Comparison of ENCODE assay signal across 28 cellular contexts in genomic region chr20:51322164-51322707, GRCh38.
"Had no signal": no experiment of that assay in that cellular context is flagged by ENCODE, and none has a peak within 500 bp of the region (broad histone marks: within the 10 kb centered on the region; RNA-seq: fewer than 3 reads in every experiment).

No MANE protein-coding gene starts in this region.

- H3K27me3 ChIP-seq: adrenal gland, ascending aorta, testis, uterus had no signal

- DNase-seq: activated B cell treated with CpG ODN at 0.5 μM for 24 hours; activated CD4-positive, alpha-beta T cell treated with anti-CD3 and anti-CD28 coated beads for 36 hours; activated CD4-positive, alpha-beta T cell treated with anti-CD3 and anti-CD28 coated beads, Interleukin-2, amount 50 U/mL, for 4 hours; activated CD8-positive, alpha-beta memory T cell treated with anti-CD3 and anti-CD28 coated beads for 24 hours; activated CD8-positive, alpha-beta memory T cell treated with anti-CD3 and anti-CD28 coated beads, Interleukin-2, amount 50 U/mL, for 4 hours; activated T-cell treated with anti-CD3 and anti-CD28 coated beads, Interleukin-2, amount 50 U/mL, for 24 hours; adrenal gland; central memory CD4-positive, alpha-beta T cell; effector memory CD8-positive, alpha-beta T cell; hippocampal formation; left colon; naive thymus-derived CD8-positive, alpha-beta T cell; retina; spleen; stimulated activated CD4-positive, alpha-beta T cell treated with anti-CD3 and anti-CD28 coated beads, Interleukin-4, amount 100 ng/mL, for 1 hour; stimulated activated naive CD4-positive, alpha-beta T cell; T1000; testis; trophoblast cell; uterus had no signal

- H3K27ac Mint-ChIP-seq: activated B cell treated with CpG ODN at 0.5 μM for 24 hours; activated CD4-positive, alpha-beta T cell treated with anti-CD3 and anti-CD28 coated beads for 36 hours; activated naive CD8-positive, alpha-beta T cell; activated T-cell treated with anti-CD3 and anti-CD28 coated beads, Interleukin-2, amount 50 U/mL, for 24 hours; activated T-helper 17 cell treated with anti-CD3 and anti-CD28 coated beads, Interleukin-2, amount 50 U/mL, for 72 hours; effector memory CD8-positive, alpha-beta T cell; naive thymus-derived CD8-positive, alpha-beta T cell; T-helper 1 cell treated with Interleukin-12 subunit alpha and Interleukin-12 subunit beta and Interleukin-4 antibody, amounts not matched to agents 30 μg/mL and 1 μg/mL, for 36 hours had no signal

- ATAC-seq: activated CD4-positive, alpha-beta T cell treated with anti-CD3 and anti-CD28 coated beads for 36 hours; activated T-helper 17 cell treated with anti-CD3 and anti-CD28 coated beads, Interleukin-2, amount 50 U/mL, for 72 hours; effector memory CD8-positive, alpha-beta T cell; left colon; naive thymus-derived CD8-positive, alpha-beta T cell had no signal

- H3K4me3 ChIP-seq: adrenal gland, ascending aorta, esophagus muscularis mucosa, lung, spleen, testis, uterus had no signal

- H3K4me1 ChIP-seq: adrenal gland, ascending aorta, esophagus muscularis mucosa, testis, uterus had no signal

- H3K27me3 Mint-ChIP-seq: activated naive CD8-positive, alpha-beta T cell had no signal

- FAIRE-seq: frontal cortex, keratinocyte had no signal

- H3K4me3 Mint-ChIP-seq: activated B cell treated with CpG ODN at 0.5 μM for 24 hours; activated CD4-positive, alpha-beta T cell treated with anti-CD3 and anti-CD28 coated beads for 36 hours; activated naive CD8-positive, alpha-beta T cell; activated T-cell treated with anti-CD3 and anti-CD28 coated beads, Interleukin-2, amount 50 U/mL, for 24 hours; activated T-helper 17 cell treated with anti-CD3 and anti-CD28 coated beads, Interleukin-2, amount 50 U/mL, for 72 hours; effector memory CD8-positive, alpha-beta T cell; naive thymus-derived CD8-positive, alpha-beta T cell; T-helper 1 cell treated with Interleukin-12 subunit alpha and Interleukin-12 subunit beta and Interleukin-4 antibody, amounts not matched to agents 30 μg/mL and 1 μg/mL, for 36 hours had no signal

- H3K36me3 Mint-ChIP-seq: activated naive CD8-positive, alpha-beta T cell had no signal

- H3K27ac ChIP-seq: adrenal gland, ascending aorta, esophagus muscularis mucosa, spleen, testis, uterus had no signal

- H3K4me1 Mint-ChIP-seq: activated B cell treated with CpG ODN at 0.5 μM for 24 hours; activated CD4-positive, alpha-beta T cell treated with anti-CD3 and anti-CD28 coated beads for 36 hours; activated T-helper 17 cell treated with anti-CD3 and anti-CD28 coated beads, Interleukin-2, amount 50 U/mL, for 72 hours had no signal

- H3K9me3 Mint-ChIP-seq: activated T-cell treated with anti-CD3 and anti-CD28 coated beads, Interleukin-2, amount 50 U/mL, for 24 hours; activated T-helper 17 cell treated with anti-CD3 and anti-CD28 coated beads, Interleukin-2, amount 50 U/mL, for 72 hours; effector memory CD8-positive, alpha-beta T cell; T-helper 1 cell treated with Interleukin-12 subunit alpha and Interleukin-12 subunit beta and Interleukin-4 antibody, amounts not matched to agents 30 μg/mL and 1 μg/mL, for 36 hours had no signal

- H3K36me3 ChIP-seq: adrenal gland, ascending aorta, esophagus muscularis mucosa, spleen, uterus had no signal

- H3K9me3 ChIP-seq: adrenal gland, ascending aorta, testis, uterus had no signal
